In genomic region chr19:11092181-11092538, GRCh38 we compare ENCODE assay signal across 8 cellular contexts. TPM values are rescaled to one million over a fixed set of nuclear protein-coding genes. Genes with fewer than 3 reads are reported as not detected.
A peak's percentile ranks its signal among the peaks of the same experiment; 100 is the strongest.
DNase-seq lines count a peak whose midpoint lies in the region; ATAC-seq lines count a peak whose summit lies in the region.

No MANE protein-coding gene starts in this region.

- H3K36me3 Mint-ChIP-seq in activated CD8-positive, alpha-beta memory T cell treated with anti-CD3 and anti-CD28 coated beads, Interleukin-2, amount 10 ng/mL, durations not matched to agents 7 days and 5 days: peaks cover 45% of the 10 kb centered on the region

- peak overlapping the region; percentile 90 for H3K4me3 Mint-ChIP-seq in activated CD8-positive, alpha-beta memory T cell treated with anti-CD3 and anti-CD28 coated beads, Interleukin-2, amount 10 ng/mL, durations not matched to agents 7 days and 5 days

- intact Hi-C loops in posterior cingulate gyrus (cut with DNase I) (no loop called here), posterior vena cava (cut with DNase I) (no loop called here)

- peaks cover 68% of the 10 kb centered on the region for H3K4me1 Mint-ChIP-seq in activated CD8-positive, alpha-beta memory T cell treated with anti-CD3 and anti-CD28 coated beads, Interleukin-2, amount 10 ng/mL, durations not matched to agents 7 days and 5 days

- CTCF ChIA-PET in activated CD8-positive, alpha-beta memory T cell treated with anti-CD3 and anti-CD28 coated beads, Interleukin-2, amount 10 ng/mL, durations not matched to agents 7 days and 5 days (lab: Charles Lee): interaction anchor here (1.3 kb wide), 1 partner anchor 56 kb away, joined by 3 read pairs; no protein-coding TSS in a partner anchor

- H3K27ac Mint-ChIP-seq in activated CD8-positive, alpha-beta memory T cell treated with anti-CD3 and anti-CD28 coated beads, Interleukin-2, amount 10 ng/mL, durations not matched to agents 7 days and 5 days: peak overlapping the region; percentile 96

- peak; percentile 2 for ATAC-seq in activated CD8-positive, alpha-beta memory T cell treated with anti-CD3 and anti-CD28 coated beads, Interleukin-2, amount 10 ng/mL, durations not matched to agents 7 days and 5 days
- no peak for ATAC-seq in HG03139 (IDR thresholded peaks at IDR 0.05; ENCODE audit: unreplicated experiment)

- H3K9me3 Mint-ChIP-seq in activated CD8-positive, alpha-beta memory T cell treated with anti-CD3 and anti-CD28 coated beads, Interleukin-2, amount 10 ng/mL, durations not matched to agents 7 days and 5 days (ENCODE audit: low read depth): no peaks in the 10 kb centered on the region

- peak; percentile 68 for DNase-seq in activated CD8-positive, alpha-beta memory T cell treated with anti-CD3 and anti-CD28 coated beads, Interleukin-2, amount 10 ng/mL, durations not matched to agents 7 days and 5 days
- no peak for DNase-seq in activated CD8-positive, alpha-beta memory T cell treated with anti-CD3 and anti-CD28 coated beads, Interleukin-2, amount 50 U/mL, for 4 hours
- DNase-seq in T follicular helper cell (ENCODE audit: low read depth) (peak; percentile 49), dedifferentiated amniotic fluid mesenchymal stem cell (ENCODE audit: extremely low spot score) (peak; percentile 53), myocyte (ENCODE audit: low read depth) (peak; percentile 46), posterior cingulate gyrus (no peak), posterior vena cava (ENCODE audit: low spot score) (no peak)

- no peaks in the 10 kb centered on the region for H3K27me3 Mint-ChIP-seq in activated CD8-positive, alpha-beta memory T cell treated with anti-CD3 and anti-CD28 coated beads, Interleukin-2, amount 10 ng/mL, durations not matched to agents 7 days and 5 days

RNA-seq across cellular contexts. Expression of gene LDLR, which starts 2.9 kb away (rescaled TPM):
- total RNA-seq in activated CD8-positive, alpha-beta memory T cell treated with anti-CD3 and anti-CD28 coated beads, Interleukin-2, amount 10 ng/mL, durations not matched to agents 7 days and 5 days: 100 to 1,000 TPM; 118 to 141 TPM
- total RNA-seq in myocyte (80.0 and 152 TPM in 2 replicates), posterior vena cava (10 to 100 TPM; 51.0 to 66.4 TPM)
- 90.7 TPM for polyA plus RNA-seq in myocyte (2012)

Comparison
In these comparisons a context has a peak if more than half of its experiments do, and no peak if none do; other contexts are left out.
1. DNase-seq: peak in activated CD8-positive, alpha-beta memory T cell treated with anti-CD3 and anti-CD28 coated beads, Interleukin-2, amount 10 ng/mL, durations not matched to agents 7 days and 5 days (single experiment), T follicular helper cell (single experiment), dedifferentiated amniotic fluid mesenchymal stem cell (single experiment) and myocyte (single experiment); none in activated CD8-positive, alpha-beta memory T cell treated with anti-CD3 and anti-CD28 coated beads, Interleukin-2, amount 50 U/mL, for 4 hours (single experiment), posterior cingulate gyrus (0 of 10) and posterior vena cava (single experiment).